In the genomic region with DNA sequence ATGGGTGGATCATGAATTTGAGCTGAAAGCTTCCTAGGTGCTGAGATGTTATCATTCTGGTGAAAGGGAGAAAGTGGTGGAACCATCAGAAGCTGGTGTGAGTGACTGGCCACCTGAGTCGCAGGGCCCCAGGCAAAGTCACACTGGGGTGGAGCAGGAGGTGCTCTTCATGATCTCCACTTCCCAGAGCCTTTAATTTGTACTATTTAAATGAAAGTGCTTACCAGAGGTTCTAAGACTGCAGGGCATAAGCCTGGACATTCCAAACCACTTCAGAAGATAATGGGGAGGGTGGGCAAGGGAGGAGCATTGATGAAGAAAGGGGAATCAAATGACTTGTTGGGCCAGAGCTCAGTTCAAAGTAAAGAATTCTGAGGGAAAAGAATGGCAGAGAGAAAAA, we compare ENCODE assay signal across 14 cellular contexts.
A peak's percentile ranks its signal among the peaks of the same experiment; 100 is the strongest.
DNase-seq lines count a peak whose midpoint lies in the region; ATAC-seq, FAIRE-seq and TF ChIP-seq lines count a peak whose summit lies in the region.
"Had no signal": no experiment of that assay in that cellular context is flagged by ENCODE, and none has a peak within 500 bp of the region (broad histone marks: within the 10 kb centered on the region; RNA-seq: fewer than 3 reads in every experiment).

No MANE protein-coding gene starts in this region.

- peaks cover 0 to 2% (median 0%) of the 10 kb centered on the region in 11 donors for H3K9me3 ChIP-seq in heart right ventricle
- no peaks in the 10 kb centered on the region for H3K9me3 ChIP-seq in breast epithelium

- H3K4me1 Mint-ChIP-seq in mesothelial cell of epicardium (peaks cover 52% of the 10 kb centered on the region), type B pancreatic cell (ENCODE audit: unreplicated experiment) (peaks cover 42% of the 10 kb centered on the region)
- H3K4me1 Mint-ChIP-seq: activated CD4-positive, alpha-beta memory T cell treated with anti-CD3 and anti-CD28 coated beads, Interleukin-2, amount 10 ng/mL, durations not matched to agents 7 days and 5 days had no signal

- 76 to 89% methylated on average over 1 of the region's 1 CpG for WGBS in heart right ventricle, 2 donors

- H3K27me3 ChIP-seq in heart right ventricle (no peaks in the 10 kb centered on the region), breast epithelium (no peaks in the 10 kb centered on the region)

- TF ChIP-seq POLR2A in breast epithelium (IDR thresholded peaks at IDR 0.05) (no peak), GM12891 (IDR thresholded peaks at IDR 0.05; ENCODE audit: low read depth, low read length) (no peak)

- intact Hi-C loops in heart right ventricle (cut with DNase I) (loop anchor here in 4 of 10 donors (5.0 to 10.0 kb wide), 7 partner anchors 34 to 156 kb away; partner anchors contain the start of gene RGCC (in 2 of the 4)), left cardiac atrium (cut with DNase I) (no loop called here), breast epithelium (cut with DNase I; ENCODE audit: low total_unique reads) (no loop called here)

- H3K9me3 Mint-ChIP-seq in mesothelial cell of epicardium (no peaks in the 10 kb centered on the region), type B pancreatic cell (no peaks in the 10 kb centered on the region)
- H3K9me3 Mint-ChIP-seq: CD4-positive, alpha-beta T cell had no signal

- peak overlapping the region; percentile 28 to 87 (median 72) for H3K27ac ChIP-seq in heart right ventricle
- peak overlapping the region; percentile 31 to 64 for H3K27ac ChIP-seq in breast epithelium

- no peak overlapping the region for H3K4me3 ChIP-seq in heart right ventricle
- H3K4me3 ChIP-seq in breast epithelium: no peak overlapping the region

- no peak for FAIRE-seq in GM12891 (lab: Jason Lieb, UNC)

- H3K27me3 Mint-ChIP-seq in mesothelial cell of epicardium (ENCODE audit: low read depth) (no peaks in the 10 kb centered on the region), type B pancreatic cell (no peaks in the 10 kb centered on the region)
- H3K27me3 Mint-ChIP-seq: activated CD4-positive, alpha-beta memory T cell treated with anti-CD3 and anti-CD28 coated beads, Interleukin-2, amount 10 ng/mL, durations not matched to agents 7 days and 5 days; CD4-positive, alpha-beta T cell had no signal

- ATAC-seq in heart right ventricle (no peak), left cardiac atrium (no peak), HG02885 (IDR thresholded peaks at IDR 0.05; ENCODE audit: poor library complexity, unreplicated experiment) (no peak), HG03095 (IDR thresholded peaks at IDR 0.05; ENCODE audit: unreplicated experiment) (no peak)
- ATAC-seq: activated T-cell treated with anti-CD3 and anti-CD28 coated beads, Interleukin-2, amount 50 U/mL, for 72 hours had no signal

- TF ChIP-seq CTCF in heart right ventricle (IDR thresholded peaks at IDR 0.05) (no peak), breast epithelium (IDR thresholded peaks at IDR 0.05) (no peak), mesothelial cell of epicardium (IDR thresholded peaks at IDR 0.05; ENCODE audit: unreplicated experiment) (no peak), type B pancreatic cell (conservative IDR thresholded peaks at IDR 0.05) (no peak)

- H3K4me3 Mint-ChIP-seq in mesothelial cell of epicardium: no peak overlapping the region
- H3K4me3 Mint-ChIP-seq in type B pancreatic cell: peak overlapping the region; percentile 34
- H3K4me3 Mint-ChIP-seq: activated CD4-positive, alpha-beta memory T cell treated with anti-CD3 and anti-CD28 coated beads, Interleukin-2, amount 10 ng/mL, durations not matched to agents 7 days and 5 days; activated T-cell treated with anti-CD3 and anti-CD28 coated beads, Interleukin-2, amount 50 U/mL, for 72 hours; CD4-positive, alpha-beta T cell had no signal

- H3K36me3 Mint-ChIP-seq in mesothelial cell of epicardium (peaks cover 8% of the 10 kb centered on the region), type B pancreatic cell (peaks cover 20% of the 10 kb centered on the region)

- H3K27ac Mint-ChIP-seq in mesothelial cell of epicardium: peak overlapping the region; percentile 93
- H3K27ac Mint-ChIP-seq in type B pancreatic cell: peak overlapping the region; percentile 50
- H3K27ac Mint-ChIP-seq: CD4-positive, alpha-beta T cell had no signal

- H3K4me1 ChIP-seq in heart right ventricle (peaks cover 13 to 54% (median 40%) of the 10 kb centered on the region in 9 donors), breast epithelium (peaks cover 0 to 15% of the 10 kb centered on the region in 2 donors)

- DNase-seq in heart right ventricle: no peak
- no peak for DNase-seq in left cardiac atrium
- DNase-seq in breast epithelium (ENCODE audit: low spot score in 2 of 2): no peak
- no peak for DNase-seq in mesothelial cell of epicardium (ENCODE audit: low spot score in 2 of 2, unreplicated experiment in 2 of 2)
- no peak for DNase-seq in type B pancreatic cell (ENCODE audit: extremely low spot score, unreplicated experiment)
- no peak for DNase-seq in GM12891 (ENCODE audit: insufficient read length, low spot score)
- DNase-seq: activated CD4-positive, alpha-beta memory T cell treated with anti-CD3 and anti-CD28 coated beads, Interleukin-2, amount 10 ng/mL, durations not matched to agents 7 days and 5 days; activated T-cell treated with anti-CD3 and anti-CD28 coated beads, Interleukin-2, amount 50 U/mL, for 72 hours; CD4-positive, alpha-beta T cell; DND-41; NCI-H2107; NCI-H69 had no signal

- H3K36me3 ChIP-seq in heart right ventricle (peaks cover 0 to 36% (median 3%) of the 10 kb centered on the region in 9 donors), breast epithelium (no peaks in the 10 kb centered on the region)

TF ChIP-seq in GM12891, 5 proteins besides CTCF, POLR2A, EP300 and RAD21:
- TF ChIP-seq TAF1 (IDR thresholded peaks at IDR 0.05; ENCODE audit: low read depth, low read length): no peak
- TF ChIP-seq POLR2AphosphoS5 (IDR thresholded peaks at IDR 0.05; ENCODE audit: low read depth, low read length): no peak
TF ChIP-seq in GM12891: peak in this region for 0.
